Comparison of ENCODE assay signal across 13 cellular contexts in the genomic region with DNA sequence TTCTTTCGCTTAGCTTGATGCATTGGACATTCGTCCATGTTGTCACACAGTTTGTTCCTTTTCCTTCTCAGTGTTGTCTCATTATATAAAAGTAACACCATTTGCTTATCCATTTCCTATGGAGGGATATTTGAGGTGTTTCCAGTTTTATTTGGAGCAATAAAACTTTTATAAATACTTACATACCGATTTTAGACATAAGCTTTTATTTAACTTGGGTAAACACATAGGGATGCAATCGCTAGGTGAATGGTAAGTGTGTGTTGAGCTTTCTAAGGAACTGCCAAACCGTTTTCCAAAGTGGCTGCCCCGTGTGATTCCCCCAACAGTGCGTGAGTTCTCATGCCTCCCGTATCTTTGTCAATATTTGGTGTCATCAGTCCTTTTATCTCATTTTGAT.
"Had no signal": no experiment of that assay in that cellular context is flagged by ENCODE, and none has a peak within 500 bp of the region (broad histone marks: within the 10 kb centered on the region; RNA-seq: fewer than 3 reads in every experiment).

No MANE protein-coding gene starts in this region.

- H3K27me3 Mint-ChIP-seq: dendritic cell treated with granulocyte-macrophage colony-stimulating factor and Interleukin-4, amounts not matched to agents 40 ng/mL and 50 ng/mL, for 4 days had no signal

- H3K4me3 Mint-ChIP-seq: activated T-cell treated with anti-CD3 and anti-CD28 coated beads, Interleukin-2, amount 50 U/mL, for 4 hours; dendritic cell treated with granulocyte-macrophage colony-stimulating factor and Interleukin-4, amounts not matched to agents 40 ng/mL and 50 ng/mL, for 4 days had no signal

- H3K27ac Mint-ChIP-seq: dendritic cell treated with granulocyte-macrophage colony-stimulating factor and Interleukin-4, amounts not matched to agents 40 ng/mL and 50 ng/mL, for 4 days had no signal

- DNase-seq: activated gamma-delta T cell; activated T-cell treated with anti-CD3 and anti-CD28 coated beads, Interleukin-2, amount 50 U/mL, for 4 hours; aorta; effector memory CD4-positive, alpha-beta T cell; foreskin fibroblast; glutamatergic neuron; hypothalamus; kidney glomerular epithelial cell; stimulated activated CD4-positive, alpha-beta T cell treated with anti-CD3 and anti-CD28 coated beads, Interleukin-4, amount 100 ng/mL, for 24 hours; stimulated activated naive CD8-positive, alpha-beta T cell treated with anti-CD3 and anti-CD28 coated beads, Interleukin-15, Interleukin-2, amounts not matched to agents 100 U/mL and 50 U/mL, for 24 hours; T-helper 9 cell; testis had no signal

- H3K9me3 Mint-ChIP-seq: activated T-cell treated with anti-CD3 and anti-CD28 coated beads, Interleukin-2, amount 50 U/mL, for 4 hours; dendritic cell treated with granulocyte-macrophage colony-stimulating factor and Interleukin-4, amounts not matched to agents 40 ng/mL and 50 ng/mL, for 4 days had no signal

- ATAC-seq: activated T-cell treated with anti-CD3 and anti-CD28 coated beads, Interleukin-2, amount 50 U/mL, for 4 hours; stimulated activated naive CD8-positive, alpha-beta T cell treated with anti-CD3 and anti-CD28 coated beads, Interleukin-15, Interleukin-2, amounts not matched to agents 100 U/mL and 50 U/mL, for 24 hours had no signal
